Comparison of ENCODE assay signal across 2 cellular contexts in genomic region chr11:69173925-69174591, GRCh38.
TF ChIP-seq lines count a peak whose summit lies in the region.

No MANE protein-coding gene starts in this region.

TF ChIP-seq in IMR-90, 13 proteins besides CTCF, POLR2A, EP300 and RAD21:
- TF ChIP-seq CEBPB (IDR thresholded peaks at IDR 0.05; ENCODE audit: low read depth, low read length) (peak; percentile 63; the same call in 1 of the 2 replicates), MAFK (IDR thresholded peaks at IDR 0.05; ENCODE audit: low read depth, low read length) (no peak)

TF ChIP-seq in HepG2, 621 proteins besides CTCF, POLR2A, EP300 and RAD21:
- TF ChIP-seq, protein P1, sequence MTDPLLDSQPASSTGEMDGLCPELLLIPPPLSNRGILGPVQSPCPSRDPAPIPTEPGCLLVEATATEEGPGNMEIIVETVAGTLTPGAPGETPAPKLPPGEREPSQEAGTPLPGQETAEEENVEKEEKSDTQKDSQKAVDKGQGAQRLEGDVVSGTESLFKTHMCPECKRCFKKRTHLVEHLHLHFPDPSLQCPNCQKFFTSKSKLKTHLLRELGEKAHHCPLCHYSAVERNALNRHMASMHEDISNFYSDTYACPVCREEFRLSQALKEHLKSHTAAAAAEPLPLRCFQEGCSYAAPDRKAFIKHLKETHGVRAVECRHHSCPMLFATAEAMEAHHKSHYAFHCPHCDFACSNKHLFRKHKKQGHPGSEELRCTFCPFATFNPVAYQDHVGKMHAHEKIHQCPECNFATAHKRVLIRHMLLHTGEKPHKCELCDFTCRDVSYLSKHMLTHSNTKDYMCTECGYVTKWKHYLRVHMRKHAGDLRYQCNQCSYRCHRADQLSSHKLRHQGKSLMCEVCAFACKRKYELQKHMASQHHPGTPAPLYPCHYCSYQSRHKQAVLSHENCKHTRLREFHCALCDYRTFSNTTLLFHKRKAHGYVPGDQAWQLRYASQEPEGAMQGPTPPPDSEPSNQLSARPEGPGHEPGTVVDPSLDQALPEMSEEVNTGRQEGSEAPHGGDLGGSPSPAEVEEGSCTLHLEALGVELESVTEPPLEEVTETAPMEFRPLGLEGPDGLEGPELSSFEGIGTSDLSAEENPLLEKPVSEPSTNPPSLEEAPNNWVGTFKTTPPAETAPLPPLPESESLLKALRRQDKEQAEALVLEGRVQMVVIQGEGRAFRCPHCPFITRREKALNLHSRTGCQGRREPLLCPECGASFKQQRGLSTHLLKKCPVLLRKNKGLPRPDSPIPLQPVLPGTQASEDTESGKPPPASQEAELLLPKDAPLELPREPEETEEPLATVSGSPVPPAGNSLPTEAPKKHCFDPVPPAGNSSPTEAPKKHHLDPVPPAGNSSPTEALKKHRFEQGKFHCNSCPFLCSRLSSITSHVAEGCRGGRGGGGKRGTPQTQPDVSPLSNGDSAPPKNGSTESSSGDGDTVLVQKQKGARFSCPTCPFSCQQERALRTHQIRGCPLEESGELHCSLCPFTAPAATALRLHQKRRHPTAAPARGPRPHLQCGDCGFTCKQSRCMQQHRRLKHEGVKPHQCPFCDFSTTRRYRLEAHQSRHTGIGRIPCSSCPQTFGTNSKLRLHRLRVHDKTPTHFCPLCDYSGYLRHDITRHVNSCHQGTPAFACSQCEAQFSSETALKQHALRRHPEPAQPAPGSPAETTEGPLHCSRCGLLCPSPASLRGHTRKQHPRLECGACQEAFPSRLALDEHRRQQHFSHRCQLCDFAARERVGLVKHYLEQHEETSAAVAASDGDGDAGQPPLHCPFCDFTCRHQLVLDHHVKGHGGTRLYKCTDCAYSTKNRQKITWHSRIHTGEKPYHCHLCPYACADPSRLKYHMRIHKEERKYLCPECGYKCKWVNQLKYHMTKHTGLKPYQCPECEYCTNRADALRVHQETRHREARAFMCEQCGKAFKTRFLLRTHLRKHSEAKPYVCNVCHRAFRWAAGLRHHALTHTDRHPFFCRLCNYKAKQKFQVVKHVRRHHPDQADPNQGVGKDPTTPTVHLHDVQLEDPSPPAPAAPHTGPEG (CRISPR knock-in tag; IDR thresholded peaks at IDR 0.05): no peak
- TF ChIP-seq ZBTB33 (CRISPR knock-in tag; IDR thresholded peaks at IDR 0.05): no peak
- no peak for TF ChIP-seq HINFP (CRISPR knock-in tag; IDR thresholded peaks at IDR 0.05; ENCODE audit: low read depth)
- no peak for TF ChIP-seq ZNF451 (CRISPR knock-in tag; IDR thresholded peaks at IDR 0.05)
- TF ChIP-seq NCOA1 (CRISPR knock-in tag; IDR thresholded peaks at IDR 0.05): no peak
- TF ChIP-seq GTF2F1 (IDR thresholded peaks at IDR 0.05; ENCODE audit: low read length): no peak
